Comparison of ENCODE assay signal across 19 cellular contexts in genomic region chr18:25166113-25166512, GRCh38.
DNase-seq lines count a peak whose midpoint lies in the region; TF ChIP-seq lines count a peak whose summit lies in the region.
"Had no signal": no experiment of that assay in that cellular context is flagged by ENCODE, and none has a peak within 500 bp of the region (broad histone marks: within the 10 kb centered on the region; RNA-seq: fewer than 3 reads in every experiment).

No MANE protein-coding gene starts in this region.

- H4K20me1 ChIP-seq in Loucy (ENCODE audit: insufficient read depth, low read length, poor library complexity, severe bottlenecking) (no peaks in the 10 kb centered on the region), smooth muscle cell (ENCODE audit: low read depth) (peaks cover 3% of the 10 kb centered on the region)

- DNase-seq in chondrocyte (ENCODE audit: low spot score) (no peak), mesothelial cell of epicardium (ENCODE audit: low spot score in 2 of 2, unreplicated experiment in 2 of 2) (no peak), smooth muscle cell (lab: John Stamatoyannopoulos, UW; ENCODE audit: unreplicated experiment) (no peak), DMS53 treated with DMSO at 0.1 percent for 48 hours (lab: John Stamatoyannopoulos, UW; ENCODE audit: unreplicated experiment) (no peak), NCI-H1417 treated with DMSO at 0.1 percent for 48 hours (lab: John Stamatoyannopoulos, UW) (no peak)
- no peak for DNase-seq in activated naive CD4-positive, alpha-beta T cell treated with anti-CD3 and anti-CD28 coated beads, Interleukin-2, amount 50 U/mL, for 16 hours
- DNase-seq: ACHN, DMS 273 treated with DMSO at 0.1 percent for 48 hours, GM23248, MG63, NCI-H1092, NCI-H146, NCI-H2029 treated with DMSO at 0.1 percent for 48 hours, NCI-H2171, Peyer's patch had no signal

- no peaks in the 10 kb centered on the region for H3F3A ChIP-seq in Loucy (ENCODE audit: low read depth)
- H3F3A ChIP-seq in smooth muscle cell (ENCODE audit: low read depth) = no peaks in the 10 kb centered on the region

- H3K4me3 Mint-ChIP-seq in chondrocyte (ENCODE audit: unreplicated experiment) (no peak overlapping the region), mesothelial cell of epicardium (no peak overlapping the region)
- H3K4me3 Mint-ChIP-seq: CD14-positive monocyte had no signal

- H3K9me3 Mint-ChIP-seq in chondrocyte (ENCODE audit: low read depth) (no peaks in the 10 kb centered on the region), mesothelial cell of epicardium (no peaks in the 10 kb centered on the region)
- H3K9me3 Mint-ChIP-seq: CD14-positive monocyte had no signal

- H3K9me3 ChIP-seq in Loucy (ENCODE audit: insufficient read depth, low read depth, low read length) = no peaks in the 10 kb centered on the region
- H3K9me3 ChIP-seq in smooth muscle cell (replicated peaks; ENCODE audit: low read depth) = no peaks in the 10 kb centered on the region
- H3K9me3 ChIP-seq: HAP-1, MG63, Peyer's patch had no signal

- peaks cover 56% of the 10 kb centered on the region for H3K4me1 Mint-ChIP-seq in chondrocyte (ENCODE audit: low read depth)
- peaks cover 42% of the 10 kb centered on the region for H3K4me1 Mint-ChIP-seq in mesothelial cell of epicardium

- H3K4me2 ChIP-seq in Loucy (ENCODE audit: low read depth, low read length, poor library complexity, severe bottlenecking) (peak overlapping the region; percentile 83), smooth muscle cell (peak overlapping the region; percentile 31)

- H3K36me3 Mint-ChIP-seq in chondrocyte (ENCODE audit: low read depth) = peaks cover 1% of the 10 kb centered on the region
- H3K36me3 Mint-ChIP-seq in mesothelial cell of epicardium = no peaks in the 10 kb centered on the region
- H3K36me3 Mint-ChIP-seq: CD14-positive monocyte had no signal

- no peaks in the 10 kb centered on the region for H3K27me3 Mint-ChIP-seq in chondrocyte (ENCODE audit: low read depth)
- H3K27me3 Mint-ChIP-seq in mesothelial cell of epicardium (ENCODE audit: low read depth) = no peaks in the 10 kb centered on the region

- H3K27ac ChIP-seq in smooth muscle cell (ENCODE audit: low read depth) = no peak overlapping the region
- H3K27ac ChIP-seq: GM23248, Peyer's patch had no signal

- H2AFZ ChIP-seq in Loucy (ENCODE audit: low read length) = no peak overlapping the region
- H2AFZ ChIP-seq in smooth muscle cell (ENCODE audit: low read depth) = no peak overlapping the region

- H3K27me3 ChIP-seq in Loucy (ENCODE audit: insufficient read depth, low read length, poor library complexity, severe bottlenecking) = no peaks in the 10 kb centered on the region
- no peaks in the 10 kb centered on the region for H3K27me3 ChIP-seq in smooth muscle cell (ENCODE audit: low read depth)
- H3K27me3 ChIP-seq: MG63, Peyer's patch had no signal

- peaks cover 36% of the 10 kb centered on the region for H3K4me1 ChIP-seq in Loucy (ENCODE audit: insufficient read depth, low read length, poor library complexity, severe bottlenecking)
- peaks cover 11% of the 10 kb centered on the region for H3K4me1 ChIP-seq in smooth muscle cell (ENCODE audit: low read depth)
- H3K4me1 ChIP-seq: HAP-1, Peyer's patch had no signal

- H3K36me3 ChIP-seq in Loucy (ENCODE audit: insufficient read depth, low read length) (peaks cover 8% of the 10 kb centered on the region; the same call in 1 of the 2 replicates), smooth muscle cell (ENCODE audit: low read depth) (no peaks in the 10 kb centered on the region)
- H3K36me3 ChIP-seq: HAP-1, MG63, Peyer's patch had no signal

- H3K9me2 ChIP-seq in Loucy (replicated peaks; ENCODE audit: low read depth, low read length) = no peaks in the 10 kb centered on the region

- 45% methylated on average over 1 of the region's 1 CpG for WGBS in smooth muscle cell (ENCODE audit: low lambda C conversion rate)

- H3K79me2 ChIP-seq in Loucy (ENCODE audit: insufficient read depth, low read length) (no peaks in the 10 kb centered on the region), smooth muscle cell (ENCODE audit: low read depth) (no peaks in the 10 kb centered on the region)

- H3K9ac ChIP-seq in Loucy (ENCODE audit: low read depth, low read length, poor library complexity, severe bottlenecking) (no peak overlapping the region), smooth muscle cell (ENCODE audit: low read depth) (no peak overlapping the region)

- H3K4me3 ChIP-seq in Loucy (ENCODE audit: low read length, poor library complexity, severe bottlenecking) (no peak overlapping the region), smooth muscle cell (no peak overlapping the region)
- H3K4me3 ChIP-seq: GM12878, HAP-1, MG63, Peyer's patch had no signal

- H3K27ac Mint-ChIP-seq in chondrocyte (ENCODE audit: unreplicated experiment) (peak overlapping the region; percentile 95), mesothelial cell of epicardium (peak overlapping the region; percentile 61)
- H3K27ac Mint-ChIP-seq: CD14-positive monocyte had no signal

- TF ChIP-seq CTCF in Loucy (conservative IDR thresholded peaks at IDR 0.05; ENCODE audit: low read length) (no peak), chondrocyte (IDR thresholded peaks at IDR 0.05) (no peak), mesothelial cell of epicardium (IDR thresholded peaks at IDR 0.05; ENCODE audit: unreplicated experiment) (no peak), smooth muscle cell (IDR thresholded peaks at IDR 0.05; ENCODE audit: borderline replicate concordance, insufficient read depth, poor library complexity, severe bottlenecking) (no peak)
